Comparison of ENCODE assay signal across 18 cellular contexts in genomic region chr16:17166095-17166494, GRCh38.
DNase-seq lines count a peak whose midpoint lies in the region; TF ChIP-seq lines count a peak whose summit lies in the region.
"Had no signal": no experiment of that assay in that cellular context is flagged by ENCODE, and none has a peak within 500 bp of the region (broad histone marks: within the 10 kb centered on the region; RNA-seq: fewer than 3 reads in every experiment).

No MANE protein-coding gene starts in this region.

- peaks cover 10% of the 10 kb centered on the region for H3K36me3 Mint-ChIP-seq in endothelial cell (ENCODE audit: low read depth, unreplicated experiment)

- WGBS in liver = 73% methylated on average over 4 of the region's 4 CpGs

- TF ChIP-seq EP300 in Ishikawa (IDR thresholded peaks at IDR 0.05; ENCODE audit: borderline replicate concordance) = no peak

- no peaks in the 10 kb centered on the region for H3K9me3 Mint-ChIP-seq in endothelial cell (ENCODE audit: unreplicated experiment)

- no peak overlapping the region for H3K27ac Mint-ChIP-seq in endothelial cell (ENCODE audit: unreplicated experiment)

- peaks cover 29% of the 10 kb centered on the region for H3K4me1 Mint-ChIP-seq in endothelial cell (ENCODE audit: unreplicated experiment)

- H3K36me3 ChIP-seq in liver (ENCODE audit: control insufficient read depth in 4 of 4, insufficient read depth in 3 of 4, low read depth in 1 of 4, low read length in 3 of 4) (no peaks in the 10 kb centered on the region), ascending aorta (no peaks in the 10 kb centered on the region)

- DNase-seq in EH (ENCODE audit: low read depth) (peak; percentile 30), endothelial cell (ENCODE audit: low spot score) (peak; percentile 19), ascending aorta (ENCODE audit: low spot score in 2 of 2) (no peak), midbrain (lab: John Stamatoyannopoulos, UW) (no peak), NCI-H1048 (lab: John Stamatoyannopoulos, UW) (no peak)
- no peak for DNase-seq in central memory CD4-positive, alpha-beta T cell
- DNase-seq: DMS 273 treated with DMSO at 0.1 percent for 48 hours, EL, HCEC 1CT, MM.1S, NCI-H1105 treated with DMSO at 0.1 percent for 48 hours, NCI-H187, NCI-H69, PC-3 had no signal

- TF ChIP-seq RAD21 in Ishikawa (IDR thresholded peaks at IDR 0.05; ENCODE audit: low read depth) = no peak
- TF ChIP-seq RAD21 in liver (IDR thresholded peaks at IDR 0.05) = no peak

- H3K27me3 Mint-ChIP-seq in endothelial cell (ENCODE audit: unreplicated experiment) = peaks cover 2% of the 10 kb centered on the region

- no peak overlapping the region for H3K9ac ChIP-seq in liver (ENCODE audit: low read depth in 1 of 2, low read length in 2 of 2)
- H3K9ac ChIP-seq: BLaER1 treated with 17β-estradiol and CSF1 and Interleukin-3, amounts not matched to agents 10 nM and 100 nM had no signal

- intact Hi-C loops in ascending aorta (cut with DNase I) = no loop called here

- H3K4me3 ChIP-seq in liver (ENCODE audit: low read depth in 1 of 3, low read length in 3 of 3) = no peak overlapping the region
- no peak overlapping the region for H3K4me3 ChIP-seq in ascending aorta
- H3K4me3 ChIP-seq: BLaER1 treated with 17β-estradiol and CSF1 and Interleukin-3, amounts not matched to agents 10 nM and 100 nM; SK-N-MC had no signal

- H3K27me3 ChIP-seq in liver (ENCODE audit: control insufficient read depth in 4 of 4, insufficient read depth in 4 of 4, low read length in 3 of 4) = no peaks in the 10 kb centered on the region
- no peaks in the 10 kb centered on the region for H3K27me3 ChIP-seq in ascending aorta
- H3K27me3 ChIP-seq: BLaER1 treated with 17β-estradiol and CSF1 and Interleukin-3, amounts not matched to agents 10 nM and 100 nM had no signal

- H3K4me3 Mint-ChIP-seq in endothelial cell (ENCODE audit: unreplicated experiment) = no peak overlapping the region

- no peak for TF ChIP-seq CTCF in endothelial cell (IDR thresholded peaks at IDR 0.05; ENCODE audit: unreplicated experiment)
- TF ChIP-seq CTCF in liver (IDR thresholded peaks at IDR 0.05; ENCODE audit: low read depth, low read length, missing input control) = no peak
- TF ChIP-seq CTCF in ascending aorta (IDR thresholded peaks at IDR 0.05) = no peak

- H3K27ac ChIP-seq in liver (ENCODE audit: low read depth in 1 of 2, low read length in 2 of 2) = no peak overlapping the region
- no peak overlapping the region for H3K27ac ChIP-seq in ascending aorta
- H3K27ac ChIP-seq: SK-N-MC had no signal

- H3K9me3 ChIP-seq in liver (ENCODE audit: control insufficient read depth in 4 of 4, low read length in 3 of 4) = no peaks in the 10 kb centered on the region
- no peaks in the 10 kb centered on the region for H3K9me3 ChIP-seq in ascending aorta

- peaks cover 0 to 7% (median 3%) of the 10 kb centered on the region in 4 donors for H3K4me1 ChIP-seq in liver (ENCODE audit: control insufficient read depth in 4 of 4, insufficient read depth in 4 of 4, low read length in 3 of 4)
- no peaks in the 10 kb centered on the region for H3K4me1 ChIP-seq in ascending aorta

TF ChIP-seq in Ishikawa, 13 proteins besides CTCF, POLR2A, EP300 and RAD21:
- TF ChIP-seq CREB1 (IDR thresholded peaks at IDR 0.05; ENCODE audit: low read depth) (no peak), REST (IDR thresholded peaks at IDR 0.05; ENCODE audit: low read depth) (peak; percentile 76)

TF ChIP-seq in liver, 16 proteins besides CTCF, POLR2A, EP300 and RAD21:
- TF ChIP-seq MAX (IDR thresholded peaks at IDR 0.05) = no peak
- TF ChIP-seq REST (IDR thresholded peaks at IDR 0.05) = peak; percentile 87

Comparison
In these comparisons a context has a peak if more than half of its experiments do, and no peak if none do; other contexts are left out.
1. DNase-seq: peak in EH (single experiment) and endothelial cell (single experiment); none in ascending aorta (0 of 2), central memory CD4-positive, alpha-beta T cell (single experiment), midbrain (single experiment) and NCI-H1048 (single experiment).